In the genomic region with DNA sequence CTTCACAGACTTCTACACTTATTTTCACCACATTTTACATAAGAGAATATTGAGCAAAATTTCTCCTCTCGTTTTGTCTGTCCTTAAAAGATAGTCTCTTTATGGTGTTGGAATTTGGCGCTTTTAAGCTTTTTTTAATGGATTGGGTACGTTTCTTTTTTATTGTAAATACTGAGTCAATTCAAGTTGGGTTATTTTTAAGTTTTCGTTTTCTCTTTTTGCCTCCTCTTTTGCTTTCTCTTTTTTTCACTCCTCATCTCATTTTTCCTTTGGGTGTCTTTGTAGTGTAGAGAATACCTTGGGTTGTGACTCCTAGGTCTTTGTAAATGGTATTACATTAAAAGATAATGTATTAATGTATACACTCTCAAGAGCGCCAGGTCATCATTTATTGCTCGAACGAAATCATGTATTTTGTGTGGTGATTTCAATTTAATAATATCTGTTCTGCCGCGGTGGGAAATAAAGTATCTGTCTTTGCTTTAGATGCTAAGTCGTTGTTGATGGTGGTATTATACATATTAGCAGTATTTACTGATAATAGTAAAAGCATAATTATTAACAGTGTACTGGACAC, we compare ENCODE assay signal across 8 cellular contexts. TPM values are rescaled to one million over a fixed set of nuclear protein-coding genes. Genes with fewer than 3 reads are reported as not detected.
A peak's percentile ranks its signal among the peaks of the same experiment; 100 is the strongest.
DNase-seq lines count a peak whose midpoint lies in the region; ATAC-seq and TF ChIP-seq lines count a peak whose summit lies in the region.

No MANE protein-coding gene starts in this region.

- POLR2A ChIA-PET in activated CD4-positive, alpha-beta memory T cell treated with anti-CD3 and anti-CD28 coated beads for 36 hours (lab: Charles Lee) = no interaction called here

- H4K20me1 ChIP-seq in neural cell (ENCODE audit: insufficient read depth) = no peaks in the 10 kb centered on the region

- peak overlapping the region; percentile 57 for H2AFZ ChIP-seq in neural cell (ENCODE audit: low read depth, low read length)

- TF ChIP-seq CTCF in AG10803 (conservative IDR thresholded peaks at IDR 0.05; ENCODE audit: low read length) (no peak), neural cell (IDR thresholded peaks at IDR 0.05; ENCODE audit: poor library complexity, severe bottlenecking) (no peak)

- intact Hi-C loops in activated CD4-positive, alpha-beta memory T cell treated with anti-CD3 and anti-CD28 coated beads for 36 hours (cut with micrococcal nuclease) = loop anchor here (1.0 to 10.0 kb wide), 8 partner anchors 20 to 751 kb away; partner anchors contain the start of genes NIN and TRIM9

- no peaks in the 10 kb centered on the region for H3K27me3 ChIP-seq in effector memory CD4-positive, alpha-beta T cell (replicated peaks; ENCODE audit: control insufficient read depth, insufficient read depth, low read length, poor library complexity, severe bottlenecking)
- no peaks in the 10 kb centered on the region for H3K27me3 ChIP-seq in neural cell (ENCODE audit: insufficient read depth, low read depth, low read length)

- H3K27me3 Mint-ChIP-seq in activated CD4-positive, alpha-beta memory T cell treated with anti-CD3 and anti-CD28 coated beads for 36 hours = no peaks in the 10 kb centered on the region

- H3K27ac ChIP-seq in KOPT-K1 (ENCODE audit: low read depth, low read length, poor library complexity, severe bottlenecking) (peak overlapping the region; percentile 93), neural cell (ENCODE audit: low read length) (no peak overlapping the region)
- peak overlapping the region; percentile 71 for H3K27ac ChIP-seq in effector memory CD4-positive, alpha-beta T cell (ENCODE audit: insufficient read depth, low read length, poor library complexity, severe bottlenecking)

- TF ChIP-seq RAD21 in neural cell (conservative IDR thresholded peaks at IDR 0.05) = no peak

- peak overlapping the region; percentile 68 for H3K4me2 ChIP-seq in neural cell (ENCODE audit: low read length)

- peaks cover 47% of the 10 kb centered on the region for H3K79me2 ChIP-seq in neural cell (replicated peaks; ENCODE audit: insufficient read depth, low read length)

- no peak for ATAC-seq in GM21576 (IDR thresholded peaks at IDR 0.05; ENCODE audit: unreplicated experiment)

- no peak for DNase-seq in AG10803 (ENCODE audit: low read depth)
- no peak for DNase-seq in effector memory CD4-positive, alpha-beta T cell
- DNase-seq in activated CD4-positive, alpha-beta memory T cell treated with anti-CD3 and anti-CD28 coated beads for 36 hours = no peak
- DNase-seq in H4 (ENCODE audit: low spot score) = no peak
- DNase-seq in globus pallidus (ENCODE audit: low spot score) = no peak

- H3K9me2 ChIP-seq in neural cell (ENCODE audit: insufficient read depth, low read length) = no peaks in the 10 kb centered on the region

- H3K36me3 ChIP-seq in KOPT-K1 (ENCODE audit: insufficient read depth, low read length) (peaks cover 23% of the 10 kb centered on the region), neural cell (ENCODE audit: insufficient read depth, low read length) (no peaks in the 10 kb centered on the region)
- H3K36me3 ChIP-seq in effector memory CD4-positive, alpha-beta T cell (ENCODE audit: control insufficient read depth, insufficient read depth, low read length) = no peaks in the 10 kb centered on the region

- H3F3A ChIP-seq in neural cell (ENCODE audit: insufficient read depth, low read length, poor library complexity, severe bottlenecking) = no peaks in the 10 kb centered on the region

- no peaks in the 10 kb centered on the region for H3K9me3 Mint-ChIP-seq in activated CD4-positive, alpha-beta memory T cell treated with anti-CD3 and anti-CD28 coated beads for 36 hours

- H3K9me3 ChIP-seq in KOPT-K1 (ENCODE audit: insufficient read depth, low read length, poor library complexity, severe bottlenecking) = no peaks in the 10 kb centered on the region
- H3K9me3 ChIP-seq in effector memory CD4-positive, alpha-beta T cell (ENCODE audit: control insufficient read depth, low read length) = no peaks in the 10 kb centered on the region
- no peaks in the 10 kb centered on the region for H3K9me3 ChIP-seq in neural cell (ENCODE audit: low read length)

- H3K9ac ChIP-seq in neural cell (ENCODE audit: low read length) = peak overlapping the region; percentile 69

- no peak overlapping the region for H3K27ac Mint-ChIP-seq in activated CD4-positive, alpha-beta memory T cell treated with anti-CD3 and anti-CD28 coated beads for 36 hours

- H3K4me3 ChIP-seq in AG10803 (ENCODE audit: low read length) = peak overlapping the region; percentile 100
- peak overlapping the region; percentile 82 for H3K4me3 ChIP-seq in effector memory CD4-positive, alpha-beta T cell (ENCODE audit: insufficient read depth, low read depth, low read length, poor library complexity, severe bottlenecking)
- peak overlapping the region; percentile 83 for H3K4me3 ChIP-seq in neural cell (ENCODE audit: low read length)

- H3K4me3 Mint-ChIP-seq in activated CD4-positive, alpha-beta memory T cell treated with anti-CD3 and anti-CD28 coated beads for 36 hours = no peak overlapping the region

- H3K4me1 ChIP-seq in effector memory CD4-positive, alpha-beta T cell (ENCODE audit: control insufficient read depth, insufficient read depth, low read length, poor library complexity, severe bottlenecking) = peaks cover 21% of the 10 kb centered on the region

- CTCF ChIA-PET in activated CD4-positive, alpha-beta memory T cell treated with anti-CD3 and anti-CD28 coated beads for 36 hours (lab: Charles Lee) = interaction anchor here (1.2 to 1.9 kb wide), 3 partner anchors 411 to 539 kb away, joined by 3 to 5 read pairs (median 4); partner anchors contain the start of gene FRMD6

- peaks cover 14% of the 10 kb centered on the region for H3K36me3 Mint-ChIP-seq in activated CD4-positive, alpha-beta memory T cell treated with anti-CD3 and anti-CD28 coated beads for 36 hours

- peaks cover 43% of the 10 kb centered on the region for H3K4me1 Mint-ChIP-seq in activated CD4-positive, alpha-beta memory T cell treated with anti-CD3 and anti-CD28 coated beads for 36 hours (ENCODE audit: low read depth)

- no peak for TF ChIP-seq EP300 in neural cell (conservative IDR thresholded peaks at IDR 0.05; ENCODE audit: poor library complexity, severe bottlenecking)

TF ChIP-seq in neural cell, 6 proteins besides CTCF, POLR2A, EP300 and RAD21:
- TF ChIP-seq TAF1 (IDR thresholded peaks at IDR 0.05; ENCODE audit: low read depth) (no peak), POLR2AphosphoS5 (IDR thresholded peaks at IDR 0.05) (no peak), EZH2 (IDR thresholded peaks at IDR 0.05; ENCODE audit: borderline replicate concordance, insufficient read depth, low read length, poor library complexity, severe bottlenecking) (no peak), MXI1 (conservative IDR thresholded peaks at IDR 0.05; ENCODE audit: poor library complexity, severe bottlenecking) (no peak), REST (IDR thresholded peaks at IDR 0.05; ENCODE audit: borderline replicate concordance) (no peak), SMC3 (conservative IDR thresholded peaks at IDR 0.05; ENCODE audit: poor library complexity) (no peak)

RNA-seq across cellular contexts. Expression of gene TMX1, which starts 0.8 kb away (rescaled TPM):
- polyA plus RNA-seq in neural cell = 17.7 and 25.3 TPM in 2 replicates
- 21.2 and 24.0 TPM in 2 replicates for polyA minus RNA-seq in neural cell
- 10 to 100 TPM; 57.1 to 58.1 TPM for total RNA-seq in activated CD4-positive, alpha-beta memory T cell treated with anti-CD3 and anti-CD28 coated beads for 36 hours
- total RNA-seq in H4 (2014; rRNA removed; shearing (Covaris generic)) = 67.0 and 88.1 TPM in 2 replicates
